Comparison of ENCODE assay signal across 8 cellular contexts in the genomic region with DNA sequence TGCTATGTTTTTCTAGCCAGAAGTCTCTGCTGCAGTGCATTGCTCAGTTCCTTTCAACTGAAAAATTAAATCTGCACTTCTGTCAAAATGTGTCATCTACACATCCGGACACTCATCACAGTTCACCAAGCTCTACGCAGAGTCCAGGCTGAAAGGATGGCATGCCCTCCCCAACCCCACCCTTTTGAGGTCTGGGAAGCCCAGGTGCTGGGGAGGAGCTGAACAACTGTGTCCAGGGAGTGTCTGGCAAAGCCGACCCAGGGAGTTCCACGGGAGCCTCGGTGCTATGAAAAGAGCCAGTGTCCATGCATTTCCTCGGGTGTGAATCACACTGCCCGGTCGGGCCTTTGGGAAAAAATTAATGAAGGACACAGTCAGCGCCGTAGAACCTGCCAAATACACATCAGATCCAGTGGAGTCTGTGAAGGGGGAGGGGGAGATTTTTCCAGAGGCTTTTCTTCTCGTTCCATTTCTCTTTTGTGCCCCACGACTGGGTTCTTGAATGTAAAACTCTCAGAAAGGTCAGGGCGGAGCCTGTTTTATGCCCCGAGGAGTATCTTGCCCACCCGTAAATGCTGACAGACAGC. TPM values are rescaled to one million over a fixed set of nuclear protein-coding genes. Genes with fewer than 3 reads are reported as not detected.
A peak's percentile ranks its signal among the peaks of the same experiment; 100 is the strongest.
DNase-seq lines count a peak whose midpoint lies in the region; ATAC-seq and TF ChIP-seq lines count a peak whose summit lies in the region.

No MANE protein-coding gene starts in this region.

- WGBS in esophagus muscularis mucosa = 4% methylated on average over 13 of the region's 15 CpGs

- H3K27me3 Mint-ChIP-seq in activated T-cell treated with anti-CD3 and anti-CD28 coated beads, Interleukin-2, amount 50 U/mL, for 24 hours = peaks cover 14% of the 10 kb centered on the region

- H3K4me3 ChIP-seq in esophagus muscularis mucosa (peak overlapping the region; percentile 75 to 91 (median 78)), upper lobe of right lung (peak overlapping the region; percentile 64)

- intact Hi-C loops in esophagus muscularis mucosa (cut with DNase I) = no loop called here
- intact Hi-C loops in upper lobe of right lung (cut with DNase I) = no loop called here

- no peak for TF ChIP-seq EP300 in esophagus muscularis mucosa (IDR thresholded peaks at IDR 0.05)

- H3K27ac ChIP-seq in esophagus muscularis mucosa (replicated peaks in 1 of 4) = peak overlapping the region; percentile 77 to 90 (median 83)
- peak overlapping the region; percentile 32 for H3K27ac ChIP-seq in upper lobe of right lung

- peak overlapping the region; percentile 82 for H3K4me3 Mint-ChIP-seq in activated T-cell treated with anti-CD3 and anti-CD28 coated beads, Interleukin-2, amount 50 U/mL, for 24 hours

- H3K36me3 ChIP-seq in esophagus muscularis mucosa (no peaks in the 10 kb centered on the region), upper lobe of right lung (no peaks in the 10 kb centered on the region)

- TF ChIP-seq CTCF in esophagus muscularis mucosa (IDR thresholded peaks at IDR 0.05) = no peak
- no peak for TF ChIP-seq CTCF in upper lobe of right lung (IDR thresholded peaks at IDR 0.05)

- H3K9me3 Mint-ChIP-seq in activated T-cell treated with anti-CD3 and anti-CD28 coated beads, Interleukin-2, amount 50 U/mL, for 24 hours = no peaks in the 10 kb centered on the region

- no peak for TF ChIP-seq POLR2A in esophagus muscularis mucosa (IDR thresholded peaks at IDR 0.05; ENCODE audit: low read depth)

- DNase-seq in NCI-H2107 treated with DMSO at 0.1 percent for 48 hours (lab: John Stamatoyannopoulos, UW; ENCODE audit: unreplicated experiment) (peak; percentile 30), NCI-H2107 (lab: John Stamatoyannopoulos, UW) (no peak), NCI-H146 treated with DMSO at 0.1 percent for 48 hours (lab: John Stamatoyannopoulos, UW; ENCODE audit: unreplicated experiment) (peak; percentile 41), esophagus muscularis mucosa (ENCODE audit: extremely low spot score) (no peak), myocyte (ENCODE audit: low read depth) (peak; percentile 98), upper lobe of right lung (peak; percentile 63)
- peak; percentile 51 for DNase-seq in activated T-cell treated with anti-CD3 and anti-CD28 coated beads, Interleukin-2, amount 50 U/mL, for 24 hours

- ATAC-seq in upper lobe of right lung (peak; percentile 8), GM19023 (IDR thresholded peaks at IDR 0.05; ENCODE audit: unreplicated experiment) (no peak)

- H3K27ac Mint-ChIP-seq in activated T-cell treated with anti-CD3 and anti-CD28 coated beads, Interleukin-2, amount 50 U/mL, for 24 hours = peak overlapping the region; percentile 84

- H3K27me3 ChIP-seq in esophagus muscularis mucosa (peaks cover 0 to 4% (median 0%) of the 10 kb centered on the region in 4 donors), upper lobe of right lung (no peaks in the 10 kb centered on the region)

- peaks cover 6% of the 10 kb centered on the region for H3K36me3 Mint-ChIP-seq in activated T-cell treated with anti-CD3 and anti-CD28 coated beads, Interleukin-2, amount 50 U/mL, for 24 hours (ENCODE audit: low read depth)

- H3K4me1 Mint-ChIP-seq in activated T-cell treated with anti-CD3 and anti-CD28 coated beads, Interleukin-2, amount 50 U/mL, for 24 hours (ENCODE audit: low read depth) = peaks cover 39% of the 10 kb centered on the region

- H3K9me3 ChIP-seq in esophagus muscularis mucosa (no peaks in the 10 kb centered on the region), upper lobe of right lung (no peaks in the 10 kb centered on the region)

- H3K4me1 ChIP-seq in esophagus muscularis mucosa (peaks cover 5 to 23% (median 14%) of the 10 kb centered on the region in 4 donors), upper lobe of right lung (peaks cover 13% of the 10 kb centered on the region)

RNA-seq across cellular contexts. Expression of a gene that starts 0.7 kb away (rescaled TPM):
- total RNA-seq in esophagus muscularis mucosa (10 to 100 TPM in 3 of 4 donors, 1 to 10 TPM in 1; 9.0 to 16.3 (median 12.4) TPM), myocyte (28.3 and 39.1 TPM in 2 replicates), upper lobe of right lung (15.6 TPM)
- polyA plus RNA-seq in myocyte (2012) = 15.8 TPM

Comparison
In these comparisons a context has a peak if more than half of its experiments do, and no peak if none do; other contexts are left out.
1. DNase-seq: peak in NCI-H2107 treated with DMSO at 0.1 percent for 48 hours (single experiment), NCI-H146 treated with DMSO at 0.1 percent for 48 hours (single experiment), activated T-cell treated with anti-CD3 and anti-CD28 coated beads, Interleukin-2, amount 50 U/mL, for 24 hours (single experiment), myocyte (single experiment) and upper lobe of right lung (single experiment); none in NCI-H2107 (single experiment) and esophagus muscularis mucosa (single experiment).